12 cellular contexts compared by ENCODE assay signal in the genomic region with DNA sequence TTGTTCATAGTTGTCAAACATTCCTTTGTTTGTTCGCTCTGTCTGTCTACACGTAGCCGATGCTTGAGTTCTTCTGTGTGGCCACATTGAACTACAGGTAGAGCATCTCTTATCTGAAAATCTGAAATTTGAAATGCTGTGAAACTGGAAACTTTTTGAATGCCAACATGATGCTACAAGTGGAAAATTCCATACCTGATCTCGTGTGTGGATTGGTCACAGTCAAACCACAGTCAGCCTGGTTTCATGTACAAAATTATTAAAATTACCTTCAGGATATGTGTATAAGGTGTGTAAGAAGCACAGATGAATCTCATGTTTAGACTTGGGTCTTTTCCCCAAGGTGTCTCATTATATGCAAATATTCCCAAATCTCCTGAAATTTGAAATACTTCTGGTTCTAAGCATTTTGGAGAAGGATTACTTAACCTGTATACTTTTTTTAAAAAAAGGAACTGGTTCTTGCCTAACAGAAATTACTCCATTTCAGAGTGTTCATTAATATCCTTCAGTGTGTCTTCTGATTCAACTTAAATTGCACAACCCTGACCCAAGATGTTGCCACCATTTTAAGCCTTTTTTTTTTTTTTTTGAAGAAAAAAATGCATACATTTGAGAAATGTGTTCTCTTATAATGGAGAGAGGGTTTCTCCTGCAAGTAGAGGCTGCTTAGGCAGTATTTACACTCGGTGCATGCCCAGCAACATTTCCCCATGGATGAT.
DNase-seq lines count a peak whose midpoint lies in the region; ATAC-seq and TF ChIP-seq lines count a peak whose summit lies in the region.
"Had no signal": no experiment of that assay in that cellular context is flagged by ENCODE, and none has a peak within 500 bp of the region (broad histone marks: within the 10 kb centered on the region; RNA-seq: fewer than 3 reads in every experiment).

No MANE protein-coding gene starts in this region.

- H3K27ac Mint-ChIP-seq in activated T-helper 17 cell treated with anti-CD3 and anti-CD28 coated beads, Interleukin-2, amount 50 U/mL, for 72 hours, result no peak overlapping the region
- H3K27ac Mint-ChIP-seq: activated CD4-positive, alpha-beta memory T cell treated with anti-CD3 and anti-CD28 coated beads for 36 hours; activated naive CD8-positive, alpha-beta T cell; dendritic cell treated with granulocyte-macrophage colony-stimulating factor and Interleukin-4, amounts not matched to agents 40 ng/mL and 50 ng/mL, for 4 days had no signal

- H3K27me3 Mint-ChIP-seq in activated T-helper 17 cell treated with anti-CD3 and anti-CD28 coated beads, Interleukin-2, amount 50 U/mL, for 72 hours, result peaks cover 9% of the 10 kb centered on the region
- H3K27me3 Mint-ChIP-seq: dendritic cell treated with granulocyte-macrophage colony-stimulating factor and Interleukin-4, amounts not matched to agents 40 ng/mL and 50 ng/mL, for 4 days had no signal

- H3K4me3 ChIP-seq in left ventricle myocardium inferior, result no peak overlapping the region
- no peak overlapping the region for H3K4me3 ChIP-seq in SJCRH30

- peak; percentile 20 for ATAC-seq in Right ventricle myocardium superior (ENCODE audit: poor library complexity)
- ATAC-seq in activated T-helper 17 cell treated with anti-CD3 and anti-CD28 coated beads, Interleukin-2, amount 50 U/mL, for 72 hours (replicated peaks), result peak; percentile 28
- ATAC-seq: natural killer cell treated with Interleukin-12 subunit alpha and Interleukin-12 subunit beta and Interleukin-15 and Interleukin-18, amount 100 ng/mL, for 72 hours had no signal

- peaks cover 3% of the 10 kb centered on the region for H3K4me1 Mint-ChIP-seq in activated T-helper 17 cell treated with anti-CD3 and anti-CD28 coated beads, Interleukin-2, amount 50 U/mL, for 72 hours

- no peak for TF ChIP-seq CTCF in left ventricle myocardium inferior (IDR thresholded peaks at IDR 0.05; ENCODE audit: borderline replicate concordance)

- no peaks in the 10 kb centered on the region for H3K27me3 ChIP-seq in left ventricle myocardium inferior (ENCODE audit: low read depth)
- H3K27me3 ChIP-seq in SJCRH30, result no peaks in the 10 kb centered on the region

- H3K9me3 ChIP-seq in left ventricle myocardium inferior (replicated peaks) (no peaks in the 10 kb centered on the region), SJCRH30 (replicated peaks) (no peaks in the 10 kb centered on the region)

- intact Hi-C loops in Right ventricle myocardium superior (cut with DNase I) (no loop called here), left ventricle myocardium inferior (cut with micrococcal nuclease) (no loop called here), posterior cingulate gyrus (cut with DNase I) (no loop called here)

- H3K4me1 ChIP-seq in left ventricle myocardium inferior (peaks cover 54% of the 10 kb centered on the region), SJCRH30 (no peaks in the 10 kb centered on the region)

- H3K36me3 ChIP-seq in left ventricle myocardium inferior, result no peaks in the 10 kb centered on the region
- no peaks in the 10 kb centered on the region for H3K36me3 ChIP-seq in SJCRH30

- no peaks in the 10 kb centered on the region for H3K36me3 Mint-ChIP-seq in activated T-helper 17 cell treated with anti-CD3 and anti-CD28 coated beads, Interleukin-2, amount 50 U/mL, for 72 hours (ENCODE audit: low read depth)
- H3K36me3 Mint-ChIP-seq: activated CD4-positive, alpha-beta memory T cell treated with anti-CD3 and anti-CD28 coated beads for 36 hours; activated naive CD8-positive, alpha-beta T cell; natural killer cell treated with Interleukin-12 subunit alpha and Interleukin-12 subunit beta and Interleukin-15 and Interleukin-18, amount 100 ng/mL, for 72 hours had no signal

- no peaks in the 10 kb centered on the region for H3K9me3 Mint-ChIP-seq in activated T-helper 17 cell treated with anti-CD3 and anti-CD28 coated beads, Interleukin-2, amount 50 U/mL, for 72 hours
- H3K9me3 Mint-ChIP-seq: activated CD4-positive, alpha-beta memory T cell treated with anti-CD3 and anti-CD28 coated beads for 36 hours; dendritic cell treated with granulocyte-macrophage colony-stimulating factor and Interleukin-4, amounts not matched to agents 40 ng/mL and 50 ng/mL, for 4 days; natural killer cell treated with Interleukin-12 subunit alpha and Interleukin-12 subunit beta and Interleukin-15 and Interleukin-18, amount 100 ng/mL, for 72 hours had no signal

- H3K4me3 Mint-ChIP-seq in activated T-helper 17 cell treated with anti-CD3 and anti-CD28 coated beads, Interleukin-2, amount 50 U/mL, for 72 hours, result peak overlapping the region; percentile 33
- H3K4me3 Mint-ChIP-seq: activated CD4-positive, alpha-beta memory T cell treated with anti-CD3 and anti-CD28 coated beads for 36 hours; activated naive CD8-positive, alpha-beta T cell; dendritic cell treated with granulocyte-macrophage colony-stimulating factor and Interleukin-4, amounts not matched to agents 40 ng/mL and 50 ng/mL, for 4 days; natural killer cell treated with Interleukin-12 subunit alpha and Interleukin-12 subunit beta and Interleukin-15 and Interleukin-18, amount 100 ng/mL, for 72 hours had no signal

- no peak overlapping the region for H3K27ac ChIP-seq in left ventricle myocardium inferior (replicated peaks)
- no peak overlapping the region for H3K27ac ChIP-seq in SJCRH30

- DNase-seq in Right ventricle myocardium superior (no peak), left ventricle myocardium inferior (no peak), iris pigment epithelial cell (ENCODE audit: low read depth) (peak; percentile 58), pons (ENCODE audit: low spot score) (no peak), posterior cingulate gyrus (no peak), SJCRH30 (no peak), NCI-H1694 treated with DMSO at 0.1 percent for 48 hours (lab: John Stamatoyannopoulos, UW) (no peak)
- DNase-seq: activated CD4-positive, alpha-beta memory T cell treated with anti-CD3 and anti-CD28 coated beads for 36 hours had no signal
